In the genomic region with DNA sequence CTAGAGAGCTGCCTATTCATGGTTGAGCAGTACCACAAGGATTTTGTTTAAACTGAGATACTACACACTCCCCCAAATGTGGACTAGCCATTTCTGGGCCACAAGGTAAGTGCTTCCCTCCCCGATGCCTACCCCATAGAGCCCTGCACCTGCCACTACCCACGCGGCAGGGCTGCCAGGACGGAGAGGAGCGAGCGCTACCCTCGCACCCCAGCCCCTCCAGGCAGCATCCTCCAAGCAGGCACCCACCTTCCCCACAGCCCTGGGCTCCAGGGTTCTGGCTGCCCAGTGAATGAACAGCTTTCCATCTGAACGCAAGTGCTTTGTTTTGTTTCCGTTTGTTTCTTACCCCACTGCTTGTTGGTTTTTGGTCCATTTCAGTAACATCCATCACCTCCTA, we compare ENCODE assay signal across 28 cellular contexts. TPM values are rescaled to one million over a fixed set of nuclear protein-coding genes. Genes with fewer than 3 reads are reported as not detected.
"Had no signal": no experiment of that assay in that cellular context is flagged by ENCODE, and none has a peak within 500 bp of the region (broad histone marks: within the 10 kb centered on the region; RNA-seq: fewer than 3 reads in every experiment).

No MANE protein-coding gene starts in this region.

- H3K36me3 ChIP-seq: stomach, suprapubic skin, thoracic aorta, thyroid gland, tibial artery, transverse colon, upper lobe of left lung, upper lobe of right lung, uterus, vagina had no signal

- H3K27ac Mint-ChIP-seq: stimulated activated effector memory CD8-positive, alpha-beta T cell treated with anti-CD3 and anti-CD28 coated beads, Interleukin-12 subunit alpha, Interleukin-12 subunit beta, amount 100 ng/mL, for 72 hours; stimulated activated memory B cell treated with anti-CD40 and anti-IgM and Interleukin-4, amounts not matched to agents 10 μg/mL and 1 μg/mL and 100 μg/mL, for 72 hours; stimulated activated naive CD8-positive, alpha-beta T cell treated with anti-CD3 and anti-CD28 coated beads, Interleukin-15, Interleukin-2, amounts not matched to agents 100 ng/mL and 50 ng/mL, for 24 hours; type B pancreatic cell had no signal

- H3K36me3 Mint-ChIP-seq: stimulated activated effector memory CD8-positive, alpha-beta T cell treated with anti-CD3 and anti-CD28 coated beads, Interleukin-12 subunit alpha, Interleukin-12 subunit beta, amount 100 ng/mL, for 72 hours; type B pancreatic cell had no signal

- H3K27me3 ChIP-seq: stomach, suprapubic skin, testis, thyroid gland, tibial nerve, transverse colon, upper lobe of left lung, upper lobe of right lung, uterus, vagina had no signal

- H3K4me1 ChIP-seq: stomach, suprapubic skin, testis, thyroid gland, tibial artery, tibial nerve, transverse colon, upper lobe of left lung, upper lobe of right lung, uterus, vagina had no signal

- H3K27ac ChIP-seq: stomach, suprapubic skin, testis, thoracic aorta, thyroid gland, tibial artery, tibial nerve, transverse colon, upper lobe of left lung, upper lobe of right lung, uterus, vagina had no signal

- H3K4me3 ChIP-seq: stomach, suprapubic skin, testis, thoracic aorta, thyroid gland, tibial artery, tibial nerve, transverse colon, upper lobe of left lung, upper lobe of right lung, uterus, vagina had no signal

- DNase-seq: stimulated activated CD4-positive, alpha-beta T cell treated with anti-CD3 and anti-CD28 coated beads, Interleukin-2, amount 100 ng/mL, for 48 hours; stimulated activated CD4-positive, alpha-beta T cell treated with anti-CD3 and anti-CD28 coated beads, Interleukin-4, amount 100 ng/mL, for 1 hour; stimulated activated CD4-positive, alpha-beta T cell treated with anti-CD3 and anti-CD28 coated beads, Interleukin-4, amount 100 ng/mL, for 24 hours; stimulated activated CD4-positive, alpha-beta T cell treated with anti-CD3 and anti-CD28 coated beads, Interleukin-4, amount 100 ng/mL, for 4 hours; stimulated activated CD8-positive, alpha-beta memory T cell treated with anti-CD3 and anti-CD28 coated beads, Interleukin-4, amount 100 ng/mL, for 48 hours; stimulated activated naive B cell treated with anti-CD40 and anti-IgM and Interleukin-4, amounts not matched to agents 10 μg/mL and 1 μg/mL and 100 μg/mL, for 72 hours; stimulated activated naive CD4-positive, alpha-beta T cell; stimulated activated naive CD4-positive, alpha-beta T cell treated with Interleukin-2 at 50 U/mL for 16 hours; stimulated activated naive CD8-positive, alpha-beta T cell treated with anti-CD3 and anti-CD28 coated beads, Interleukin-15, amount 100 ng/mL, for 72 hours; stimulated activated naive CD8-positive, alpha-beta T cell treated with anti-CD3 and anti-CD28 coated beads, Interleukin-15, Interleukin-2, amounts not matched to agents 100 U/mL and 50 U/mL, for 24 hours; stomach; substantia nigra; testis; thyroid gland; tibial artery; transverse colon; trophoblast cell; upper lobe of left lung; upper lobe of right lung; uterus had no signal

- H3K4me1 Mint-ChIP-seq: stimulated activated effector memory CD8-positive, alpha-beta T cell treated with anti-CD3 and anti-CD28 coated beads, Interleukin-12 subunit alpha, Interleukin-12 subunit beta, amount 100 ng/mL, for 72 hours; stimulated activated memory B cell treated with anti-CD40 and anti-IgM and Interleukin-4, amounts not matched to agents 10 μg/mL and 1 μg/mL and 100 μg/mL, for 72 hours; stimulated activated naive CD8-positive, alpha-beta T cell treated with anti-CD3 and anti-CD28 coated beads, Interleukin-15, amount 100 ng/mL, for 72 hours had no signal

- H3K4me3 Mint-ChIP-seq: stimulated activated effector memory CD8-positive, alpha-beta T cell treated with anti-CD3 and anti-CD28 coated beads, Interleukin-12 subunit alpha, Interleukin-12 subunit beta, amount 100 ng/mL, for 72 hours; stimulated activated memory B cell treated with anti-CD40 and anti-IgM and Interleukin-4, amounts not matched to agents 10 μg/mL and 1 μg/mL and 100 μg/mL, for 72 hours; stimulated activated naive B cell treated with anti-CD40 and anti-IgM and Interleukin-4, amounts not matched to agents 10 μg/mL and 1 μg/mL and 100 μg/mL, for 72 hours; stimulated activated naive CD8-positive, alpha-beta T cell treated with anti-CD3 and anti-CD28 coated beads, Interleukin-15, amount 100 ng/mL, for 72 hours; stimulated activated naive CD8-positive, alpha-beta T cell treated with anti-CD3 and anti-CD28 coated beads, Interleukin-15, Interleukin-2, amounts not matched to agents 100 ng/mL and 50 ng/mL, for 24 hours; type B pancreatic cell had no signal

- H3K9me3 Mint-ChIP-seq: stimulated activated effector memory CD8-positive, alpha-beta T cell treated with anti-CD3 and anti-CD28 coated beads, Interleukin-12 subunit alpha, Interleukin-12 subunit beta, amount 100 ng/mL, for 72 hours; stimulated activated memory B cell treated with anti-CD40 and anti-IgM and Interleukin-4, amounts not matched to agents 10 μg/mL and 1 μg/mL and 100 μg/mL, for 72 hours; stimulated activated naive B cell treated with anti-CD40 and anti-IgM and Interleukin-4, amounts not matched to agents 10 μg/mL and 1 μg/mL and 100 μg/mL, for 72 hours; stimulated activated naive CD8-positive, alpha-beta T cell treated with anti-CD3 and anti-CD28 coated beads, Interleukin-15, amount 100 ng/mL, for 72 hours; stimulated activated naive CD8-positive, alpha-beta T cell treated with anti-CD3 and anti-CD28 coated beads, Interleukin-15, Interleukin-2, amounts not matched to agents 100 ng/mL and 50 ng/mL, for 24 hours; type B pancreatic cell had no signal

- H3K9me3 ChIP-seq: stomach, suprapubic skin, testis, thoracic aorta, thyroid gland, tibial artery, tibial nerve, transverse colon, upper lobe of left lung, upper lobe of right lung, uterus, vagina had no signal

- ATAC-seq: stimulated activated effector memory CD8-positive, alpha-beta T cell treated with anti-CD3 and anti-CD28 coated beads, Interleukin-12 subunit alpha, Interleukin-12 subunit beta, amount 100 ng/mL, for 72 hours; stimulated activated memory B cell treated with anti-CD40 and anti-IgM and Interleukin-4, amounts not matched to agents 10 μg/mL and 1 μg/mL and 100 μg/mL, for 72 hours; stimulated activated naive B cell treated with anti-CD40 and anti-IgM and Interleukin-4, amounts not matched to agents 10 μg/mL and 1 μg/mL and 100 μg/mL, for 72 hours; stimulated activated naive CD8-positive, alpha-beta T cell treated with anti-CD3 and anti-CD28 coated beads, Interleukin-15, amount 100 ng/mL, for 72 hours; stimulated activated naive CD8-positive, alpha-beta T cell treated with anti-CD3 and anti-CD28 coated beads, Interleukin-15, Interleukin-2, amounts not matched to agents 100 U/mL and 50 U/mL, for 24 hours; upper lobe of right lung had no signal

RNA-seq across cellular contexts. Expression of a gene that starts 59.4 kb away (rescaled TPM):
- total RNA-seq: vagina had no signal
